Comparison of ENCODE assay signal across 1 cellular context in genomic region chr1:38064232-38064903, GRCh38.
TF ChIP-seq lines count a peak whose summit lies in the region.

No MANE protein-coding gene starts in this region.

TF ChIP-seq in GM23338, 12 proteins besides CTCF, POLR2A, EP300 and RAD21 (continued from another document):
- TF ChIP-seq, protein P1, sequence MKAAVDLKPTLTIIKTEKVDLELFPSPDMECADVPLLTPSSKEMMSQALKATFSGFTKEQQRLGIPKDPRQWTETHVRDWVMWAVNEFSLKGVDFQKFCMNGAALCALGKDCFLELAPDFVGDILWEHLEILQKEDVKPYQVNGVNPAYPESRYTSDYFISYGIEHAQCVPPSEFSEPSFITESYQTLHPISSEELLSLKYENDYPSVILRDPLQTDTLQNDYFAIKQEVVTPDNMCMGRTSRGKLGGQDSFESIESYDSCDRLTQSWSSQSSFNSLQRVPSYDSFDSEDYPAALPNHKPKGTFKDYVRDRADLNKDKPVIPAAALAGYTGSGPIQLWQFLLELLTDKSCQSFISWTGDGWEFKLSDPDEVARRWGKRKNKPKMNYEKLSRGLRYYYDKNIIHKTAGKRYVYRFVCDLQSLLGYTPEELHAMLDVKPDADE (IDR thresholded peaks at IDR 0.05): no peak
- TF ChIP-seq REST (IDR thresholded peaks at IDR 0.05; ENCODE audit: unreplicated experiment) (no peak), EZH2 (IDR thresholded peaks at IDR 0.05; ENCODE audit: low read depth, unreplicated experiment) (no peak), STAT1 (IDR thresholded peaks at IDR 0.05; ENCODE audit: unreplicated experiment) (no peak), ZNF114 (CRISPR knock-in tag; IDR thresholded peaks at IDR 0.05) (no peak)
